Comparison of ENCODE assay signal across 10 cellular contexts in the genomic region with DNA sequence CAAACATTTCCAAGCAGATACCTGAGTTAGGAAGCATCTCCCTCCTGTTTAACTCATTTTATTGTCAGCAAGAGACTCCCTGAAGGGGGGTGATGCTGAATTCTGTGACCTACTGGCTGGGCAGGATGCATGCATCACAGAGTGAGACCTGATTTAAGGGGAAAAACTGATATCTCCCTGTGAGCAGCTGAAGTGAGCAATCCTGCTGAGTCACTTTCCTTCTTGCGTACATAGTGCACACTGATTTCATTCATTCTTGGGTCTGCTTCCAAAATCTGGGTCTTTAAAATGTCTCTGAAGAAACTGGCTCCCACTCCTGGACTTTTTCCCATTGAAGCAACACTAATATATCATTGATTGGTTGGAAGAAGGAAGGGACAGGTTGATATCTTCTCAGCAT. TPM values are rescaled to one million over a fixed set of nuclear protein-coding genes. Genes with fewer than 3 reads are reported as not detected.
A peak's percentile ranks its signal among the peaks of the same experiment; 100 is the strongest.
DNase-seq lines count a peak whose midpoint lies in the region; ATAC-seq, FAIRE-seq and TF ChIP-seq lines count a peak whose summit lies in the region.
"Had no signal": no experiment of that assay in that cellular context is flagged by ENCODE, and none has a peak within 500 bp of the region (broad histone marks: within the 10 kb centered on the region; RNA-seq: fewer than 3 reads in every experiment).

No MANE protein-coding gene starts in this region.

- H3K23ac ChIP-seq in H1 (ENCODE audit: insufficient read length) (no peak overlapping the region), H9 (ENCODE audit: insufficient read length, low read depth, low read length) (no peak overlapping the region)

- no peak for ATAC-seq in GM18517 (IDR thresholded peaks at IDR 0.05; ENCODE audit: unreplicated experiment)
- ATAC-seq: left colon had no signal

- H2BK15ac ChIP-seq in H1 (ENCODE audit: low read length), result no peak overlapping the region
- H2BK15ac ChIP-seq in H9 (ENCODE audit: low read depth, low read length), result no peak overlapping the region

- TF ChIP-seq EP300 in H1 (IDR thresholded peaks at IDR 0.05; ENCODE audit: borderline replicate concordance in 1 of 2, low read depth in 2 of 2, low read length in 2 of 2), result no peak

- DNase-seq in EH (ENCODE audit: low read depth), result peak; percentile 94
- DNase-seq in NCI-H226, result peak; percentile 96
- DNase-seq in H1 (ENCODE audit: low read depth in 1 of 2, low spot score in 2 of 2), result no peak
- DNase-seq in renal cortical epithelial cell (ENCODE audit: low read depth), result peak; percentile 84
- DNase-seq in GM12891 (ENCODE audit: insufficient read length, low spot score), result no peak
- no peak for DNase-seq in H9
- DNase-seq: amygdala, left colon had no signal

- H4K5ac ChIP-seq in H1 (ENCODE audit: insufficient read length, low read depth, low read length) (no peak overlapping the region), H9 (ENCODE audit: insufficient read length, low read depth, low read length) (no peak overlapping the region)

- H3K27me3 Mint-ChIP-seq in H9 (ENCODE audit: low read depth), result peaks cover 6% of the 10 kb centered on the region

- H3K23me2 ChIP-seq in H1 (ENCODE audit: low read depth, low read length) (no peaks in the 10 kb centered on the region), H9 (ENCODE audit: insufficient read length, low read depth, low read length, poor library complexity, severe bottlenecking) (no peaks in the 10 kb centered on the region)

- TF ChIP-seq RAD21 in H1 (IDR thresholded peaks at IDR 0.05 in 1 of 2, conservative IDR thresholded peaks at IDR 0.05 in 1 of 2; ENCODE audit: low read depth in 2 of 2, low read length in 2 of 2), result no peak

- H4K8ac ChIP-seq in H1 (ENCODE audit: extremely low read depth, insufficient read depth, low read length) (no peak overlapping the region), H9 (replicated peaks; ENCODE audit: insufficient read length, low read depth, low read length) (no peak overlapping the region)

- H3K4me3 ChIP-seq in H1 (ENCODE audit: extremely low read depth in 1 of 4, insufficient read depth in 2 of 4, low read depth in 3 of 4, low read length in 4 of 4), result no peak overlapping the region

- H3K4me2 ChIP-seq in H1 (ENCODE audit: insufficient read depth in 1 of 2, low read depth in 2 of 2, low read length in 2 of 2) (no peak overlapping the region), H9 (ENCODE audit: insufficient read depth, insufficient read length, low read length) (no peak overlapping the region)

- no peaks in the 10 kb centered on the region for H3K79me1 ChIP-seq in H1 (ENCODE audit: low read depth, low read length)
- no peaks in the 10 kb centered on the region for H3K79me1 ChIP-seq in H9 (ENCODE audit: insufficient read depth, low read depth, low read length, poor library complexity, severe bottlenecking)

- WGBS in H1 (ENCODE audit: extremely low coverage in 1 of 2, insufficient coverage in 1 of 2, insufficient read length in 1 of 2, insufficient replicate concordance in 2 of 2, low coverage in 1 of 2, low lambda C conversion rate in 2 of 2, missing lambda C conversion rate in 1 of 2), 2 experiments, result 95% methylated on average over 1 of the region's 1 CpG; no CpG with 5 or more reads in 1 of the 2 experiments
- no CpG with 5 or more reads among the region's 1 CpG for WGBS in H9 (ENCODE audit: extremely low coverage, insufficient read length, low lambda C conversion rate)

- no peak overlapping the region for H2BK12ac ChIP-seq in H1 (ENCODE audit: low read depth, low read length)
- no peak overlapping the region for H2BK12ac ChIP-seq in H9 (ENCODE audit: insufficient read length, low read depth, low read length)

- no peaks in the 10 kb centered on the region for H3K79me2 ChIP-seq in H1 (ENCODE audit: control insufficient read depth in 1 of 2, insufficient read depth in 2 of 2, low read length in 2 of 2)
- H3K79me2 ChIP-seq in H9 (ENCODE audit: insufficient read depth, low read length), result no peaks in the 10 kb centered on the region

- no peak for TF ChIP-seq POLR2A in H1 (IDR thresholded peaks at IDR 0.05; ENCODE audit: control extremely low read depth in 1 of 2, low read depth in 2 of 2, low read length in 2 of 2)
- TF ChIP-seq POLR2A in GM12891 (IDR thresholded peaks at IDR 0.05; ENCODE audit: low read depth, low read length), result no peak

- H4K20me1 ChIP-seq in H1 (replicated peaks in 1 of 2; ENCODE audit: control insufficient read depth in 1 of 2, insufficient read depth in 2 of 2, low read length in 2 of 2) (no peaks in the 10 kb centered on the region), H9 (ENCODE audit: control insufficient read depth, insufficient read depth, insufficient read length) (no peaks in the 10 kb centered on the region)

- no peaks in the 10 kb centered on the region for H3K36me3 ChIP-seq in H1 (ENCODE audit: control insufficient read depth in 2 of 4, insufficient read depth in 4 of 4, low read length in 3 of 4)

- H2AFZ ChIP-seq in H1 (ENCODE audit: low read length) (peak overlapping the region; percentile 71; the same call in 1 of the 2 replicates), H9 (ENCODE audit: low read length) (no peak overlapping the region)

- no peak overlapping the region for H3K4me3 Mint-ChIP-seq in H9
- H3K4me3 Mint-ChIP-seq: T-helper 2 cell treated with Interferon-gamma antibody and Interleukin-4, amounts not matched to agents 5 μg/mL and 100 μg/mL, for 36 hours had no signal

- H4K91ac ChIP-seq in H1 (replicated peaks; ENCODE audit: insufficient read length, low read length) (no peak overlapping the region), H9 (ENCODE audit: insufficient read length, low read depth, low read length) (no peak overlapping the region)

- no peak overlapping the region for H2AK5ac ChIP-seq in H1 (ENCODE audit: low read depth, low read length)
- H2AK5ac ChIP-seq in H9 (ENCODE audit: insufficient read length, low read length), result no peak overlapping the region

- no peak for FAIRE-seq in H1 (lab: Jason Lieb, UNC)
- no peak for FAIRE-seq in GM12891 (lab: Jason Lieb, UNC)

- H2BK120ac ChIP-seq in H1 (replicated peaks; ENCODE audit: low read depth, low read length) (no peak overlapping the region), H9 (ENCODE audit: low read depth, low read length, poor library complexity, severe bottlenecking) (no peak overlapping the region)

- H3K18ac ChIP-seq in H1 (ENCODE audit: extremely low read depth, low read length) (no peak overlapping the region), H9 (ENCODE audit: insufficient read length, low read depth, low read length) (no peak overlapping the region)

- TF ChIP-seq CTCF in H1 (IDR thresholded peaks at IDR 0.05; ENCODE audit: control extremely low read depth in 1 of 3, insufficient read depth in 1 of 3, low read depth in 1 of 3, low read length in 3 of 3) (no peak), H9 (conservative IDR thresholded peaks at IDR 0.05) (no peak)

- H3K4me1 Mint-ChIP-seq in H9, result no peaks in the 10 kb centered on the region

- H2BK5ac ChIP-seq in H1 (ENCODE audit: low read depth, low read length) (no peak overlapping the region), H9 (ENCODE audit: insufficient read length, low read length) (no peak overlapping the region)

- POLR2A ChIA-PET in H1 (lab: Charles Lee; ENCODE audit: partially characterized antibody), result interaction anchor here (0.8 kb wide), 1 partner anchor 205 kb away, joined by 3 read pairs; a partner anchor contains a TSS

- H3K14ac ChIP-seq in H1 (ENCODE audit: insufficient read length), result no peak overlapping the region
- no peak overlapping the region for H3K14ac ChIP-seq in H9 (ENCODE audit: insufficient read depth, low read length)

- H3K9me3 Mint-ChIP-seq in H9, result peaks cover 0 to 3% of the 10 kb centered on the region in 2 experiments; a peak in 4 of 5 replicates
- H3K9me3 Mint-ChIP-seq: T-helper 2 cell treated with Interferon-gamma antibody and Interleukin-4, amounts not matched to agents 5 μg/mL and 100 μg/mL, for 36 hours had no signal

- H3K4me1 ChIP-seq in H1 (replicated peaks in 1 of 4; ENCODE audit: control insufficient read depth in 3 of 4, insufficient read depth in 4 of 4, low read length in 3 of 4), result no peaks in the 10 kb centered on the region
- no peaks in the 10 kb centered on the region for H3K4me1 ChIP-seq in H9 (ENCODE audit: insufficient read depth, low read length)

- H3K56ac ChIP-seq in H1 (replicated peaks; ENCODE audit: insufficient read length, low read depth, low read length) (no peak overlapping the region), H9 (ENCODE audit: insufficient read length, low read depth, low read length) (no peak overlapping the region)

- H3K27ac ChIP-seq in H1 (ENCODE audit: low read depth, low read length) (no peak overlapping the region), H9 (ENCODE audit: insufficient read length, low read depth, low read length) (no peak overlapping the region)

- H3K4ac ChIP-seq in H1 (replicated peaks; ENCODE audit: insufficient read length, low read depth, low read length) (no peak overlapping the region), H9 (ENCODE audit: low read depth, low read length) (no peak overlapping the region)

- H3K27me3 ChIP-seq in H1 (replicated peaks in 1 of 4; ENCODE audit: control insufficient read depth in 3 of 4, extremely low read depth in 1 of 4, insufficient read depth in 3 of 4, low read length in 3 of 4) (no peaks in the 10 kb centered on the region), H9 (ENCODE audit: insufficient read depth, low read length) (no peaks in the 10 kb centered on the region)

- H2BK20ac ChIP-seq in H1 (ENCODE audit: low read length) (no peak overlapping the region), H9 (ENCODE audit: low read depth, low read length, poor library complexity, severe bottlenecking) (no peak overlapping the region)

- H3K27ac Mint-ChIP-seq in H9, result no peak overlapping the region
- H3K27ac Mint-ChIP-seq: T-helper 2 cell treated with Interferon-gamma antibody and Interleukin-4, amounts not matched to agents 5 μg/mL and 100 μg/mL, for 36 hours had no signal

- no peak overlapping the region for H3T11ph ChIP-seq in H9 (ENCODE audit: low read length)

- H3K9ac ChIP-seq in H1 (replicated peaks in 1 of 4; ENCODE audit: extremely low read depth in 1 of 4, low read depth in 3 of 4, low read length in 3 of 4), result no peak overlapping the region
- H3K9ac ChIP-seq in H9 (ENCODE audit: extremely low read depth, insufficient read length, low read length), result no peak overlapping the region

- no peaks in the 10 kb centered on the region for H3K9me3 ChIP-seq in H1 (ENCODE audit: insufficient read depth in 2 of 2, low read depth in 1 of 2, low read length in 1 of 2)
- H3K9me3 ChIP-seq in H9 (ENCODE audit: control insufficient read depth, low read depth, low read length), result no peaks in the 10 kb centered on the region

- CTCF ChIA-PET in H1 (lab: Charles Lee; ENCODE audit: partially characterized antibody), result interaction anchor here (1.2 kb wide), 2 partner anchors 9 to 37 kb away, joined by 4 read pairs; no protein-coding TSS in a partner anchor

- no peaks in the 10 kb centered on the region for H3K36me3 Mint-ChIP-seq in H9 (ENCODE audit: insufficient read depth in 1 of 3, low read depth in 3 of 3)

RNA-seq across cellular contexts. Expression of a gene that starts 23.3 kb away (rescaled TPM):
- not detected in 2 replicates for total RNA-seq in H1 (2021; fragmentation: NEBNext Ultra II Directional; extraction: Animal tissue kit (Norgen Biotek cat#: 25700))
- 0.05 and 0.06 TPM in 2 replicates for polyA plus RNA-seq in H1 (2011; rRNA removed)
- 0.10 TPM for polyA plus RNA-seq in H1 (2011; cell fraction: cytosol; rRNA removed)
- polyA plus RNA-seq in H1 (2011; cell fraction: nucleus; rRNA removed), result 0.07 TPM
- polyA plus RNA-seq in H1 (2012, experiment 1 of 2), result 0.07 TPM in 1 of 4 replicates, not detected in the others
- polyA plus RNA-seq in H1 (2012, experiment 2 of 2), result not detected
- polyA plus RNA-seq in H1 (2013, experiment 1 of 2), result 0.08 TPM
- 0.11 TPM for polyA plus RNA-seq in H1 (2013, experiment 2 of 2)
- not detected in 2 replicates for polyA minus RNA-seq in H1 (2011; rRNA and poly(A)+ RNA removed)
- polyA minus RNA-seq in H1 (2011; cell fraction: cytosol; rRNA and poly(A)+ RNA removed), result not detected
- polyA minus RNA-seq in H1 (2011; cell fraction: nucleus; rRNA and poly(A)+ RNA removed), result not detected
- total RNA-seq in renal cortical epithelial cell (10.2 and 12.7 TPM in 2 replicates), H9 (2021) (not detected in 2 replicates)
- polyA plus RNA-seq in GM12891 (2012; ENCODE audit: low read depth, missing spikeins), result 0.09 TPM

Comparison
In these comparisons a context has a peak if more than half of its experiments do, and no peak if none do; other contexts are left out.
1. DNase-seq: peak in EH (single experiment), NCI-H226 (single experiment) and renal cortical epithelial cell (single experiment); none in H1 (0 of 2), GM12891 (single experiment) and H9 (single experiment).